18 cellular contexts compared by ENCODE assay signal in genomic region chr7:133873631-133874030, GRCh38.
"Had no signal": no experiment of that assay in that cellular context is flagged by ENCODE, and none has a peak within 500 bp of the region (broad histone marks: within the 10 kb centered on the region; RNA-seq: fewer than 3 reads in every experiment).

No MANE protein-coding gene starts in this region.

- H3K9me3 ChIP-seq: gastrocnemius medialis, suprapubic skin, transverse colon, uterus had no signal

- H3K27ac ChIP-seq: dorsolateral prefrontal cortex, gastrocnemius medialis, neural progenitor cell, suprapubic skin, transverse colon, uterus had no signal

- H3K4me1 ChIP-seq: gastrocnemius medialis, suprapubic skin, transverse colon, uterus had no signal

- H3K36me3 Mint-ChIP-seq: neural progenitor cell had no signal

- H3K9me3 Mint-ChIP-seq: activated CD4-positive, alpha-beta memory T cell treated with anti-CD3 and anti-CD28 coated beads for 36 hours; activated naive CD4-positive, alpha-beta T cell treated with anti-CD3 and anti-CD28 coated beads, Interleukin-2, amount 50 U/mL, for 24 hours had no signal

- H3K27ac Mint-ChIP-seq: activated CD4-positive, alpha-beta memory T cell treated with anti-CD3 and anti-CD28 coated beads for 36 hours; activated T-cell treated with anti-CD3 and anti-CD28 coated beads, Interleukin-2, amount 50 U/mL, for 24 hours; endodermal cell; neural progenitor cell; progenitor cell of endocrine pancreas had no signal

- H3K4me3 Mint-ChIP-seq: activated CD4-positive, alpha-beta memory T cell treated with anti-CD3 and anti-CD28 coated beads for 36 hours; activated naive CD4-positive, alpha-beta T cell treated with anti-CD3 and anti-CD28 coated beads, Interleukin-2, amount 50 U/mL, for 24 hours; activated T-cell treated with anti-CD3 and anti-CD28 coated beads, Interleukin-2, amount 50 U/mL, for 24 hours; endodermal cell; neural progenitor cell had no signal

- H3K36me3 ChIP-seq: gastrocnemius medialis, neural progenitor cell, suprapubic skin, transverse colon, uterus had no signal

- ATAC-seq: gastrocnemius medialis, left ventricle myocardium superior had no signal

- H3K27me3 Mint-ChIP-seq: activated CD4-positive, alpha-beta memory T cell treated with anti-CD3 and anti-CD28 coated beads for 36 hours; activated naive CD4-positive, alpha-beta T cell treated with anti-CD3 and anti-CD28 coated beads, Interleukin-2, amount 50 U/mL, for 24 hours; activated T-cell treated with anti-CD3 and anti-CD28 coated beads, Interleukin-2, amount 50 U/mL, for 24 hours; progenitor cell of endocrine pancreas had no signal

- DNase-seq: activated CD4-positive, alpha-beta memory T cell treated with anti-CD3 and anti-CD28 coated beads for 36 hours; activated T-cell treated with anti-CD3 and anti-CD28 coated beads, Interleukin-2, amount 50 U/mL, for 24 hours; amniotic stem cell; dorsolateral prefrontal cortex; endodermal cell; gastrocnemius medialis; head of caudate nucleus; left ventricle myocardium superior; stimulated activated CD4-positive, alpha-beta T cell treated with anti-CD3 and anti-CD28 coated beads, Interleukin-12 subunit alpha, Interleukin-12 subunit beta, amount 100 ng/mL, for 4 hours; stimulated activated CD4-positive, alpha-beta T cell treated with anti-CD3 and anti-CD28 coated beads, Interleukin-1b, Interleukin-23, amount 100 ng/mL, for 48 hours; stimulated activated CD8-positive, alpha-beta memory T cell treated with anti-CD3 and anti-CD28 coated beads, Interleukin-4, amount 100 ng/mL, for 48 hours; stimulated activated naive CD4-positive, alpha-beta T cell treated with Interleukin-2 at 50 U/mL for 16 hours; transverse colon; uterus had no signal

- H3K4me3 ChIP-seq: dorsolateral prefrontal cortex, gastrocnemius medialis, neural progenitor cell, suprapubic skin, transverse colon, uterus had no signal

- H3K27me3 ChIP-seq: dorsolateral prefrontal cortex, gastrocnemius medialis, neural progenitor cell, suprapubic skin, transverse colon, uterus had no signal
